In the genomic region with DNA sequence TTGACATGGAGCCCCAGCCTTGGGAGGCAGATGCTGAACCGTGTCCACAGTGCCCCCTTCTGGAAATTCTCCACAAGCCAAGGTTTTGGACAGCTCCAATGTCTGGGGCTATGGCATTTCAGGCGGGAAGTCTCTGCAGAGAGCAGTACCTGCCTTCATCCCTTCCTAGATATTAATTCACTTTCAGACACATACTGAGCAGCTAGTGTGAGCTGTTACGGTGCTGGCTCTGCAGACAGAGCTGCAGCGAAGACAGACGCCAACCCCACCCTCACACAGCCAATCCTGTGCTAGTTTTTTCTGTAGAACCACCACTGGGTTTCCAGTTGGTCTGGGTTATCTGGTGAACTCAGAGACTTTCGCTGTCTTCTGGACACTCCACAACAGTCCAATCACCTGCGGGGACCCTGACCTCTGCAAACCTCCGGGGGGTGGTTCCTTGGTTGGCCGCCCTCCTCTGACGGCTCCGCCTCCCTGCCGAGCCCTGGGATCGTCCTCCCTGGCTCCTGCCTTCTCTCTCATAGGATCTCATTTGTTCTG, we compare ENCODE assay signal across 8 cellular contexts. TPM values are rescaled to one million over a fixed set of nuclear protein-coding genes. Genes with fewer than 3 reads are reported as not detected.
DNase-seq lines count a peak whose midpoint lies in the region; ATAC-seq and TF ChIP-seq lines count a peak whose summit lies in the region.

No MANE protein-coding gene starts in this region.

- H3K9me3 ChIP-seq in OCI-LY1 (ENCODE audit: low read length) (no peaks in the 10 kb centered on the region), esophagus muscularis mucosa (no peaks in the 10 kb centered on the region)

- H3K4me2 ChIP-seq in OCI-LY1 (ENCODE audit: low read length): peak overlapping the region; percentile 10; the same call in 1 of the 2 replicates

- intact Hi-C loops in esophagus muscularis mucosa (cut with DNase I): no loop called here

- no peaks in the 10 kb centered on the region for H3K9me2 ChIP-seq in OCI-LY1 (ENCODE audit: low read depth, low read length)

- 21% methylated on average over 13 of the region's 13 CpGs for WGBS in esophagus muscularis mucosa

- H3K4me1 Mint-ChIP-seq in HFFc6 (ENCODE audit: low read depth): peaks cover 6% of the 10 kb centered on the region; the same call in 1 of the 2 replicates
- peaks cover 7 to 10% (median 8%) of the 10 kb centered on the region in 3 donors for H3K4me1 Mint-ChIP-seq in naive B cell

- DNase-seq in HFFc6 (peak; percentile 39), activated T-cell treated with anti-CD3 and anti-CD28 coated beads for 1 hour (ENCODE audit: low read depth) (peak; percentile 60), esophagus muscularis mucosa (ENCODE audit: extremely low spot score) (no peak), naive B cell (peak; percentile 61), substantia nigra (lab: John Stamatoyannopoulos, UW) (peak in 39 of 49 donors; percentile 6 to 74 (median 44))

- no peaks in the 10 kb centered on the region for H3K36me3 Mint-ChIP-seq in HFFc6 (ENCODE audit: low read depth)
- no peaks in the 10 kb centered on the region for H3K36me3 Mint-ChIP-seq in naive B cell

- ATAC-seq in naive B cell (ENCODE audit: low read depth in 2 of 2): peak; percentile 92 to 96
- no peak for ATAC-seq in GM21529 (IDR thresholded peaks at IDR 0.05; ENCODE audit: unreplicated experiment)

- peak overlapping the region; percentile 15 for H3K27ac ChIP-seq in C4-2B
- H3K27ac ChIP-seq in OCI-LY1 (ENCODE audit: low read depth, low read length, poor library complexity, severe bottlenecking): no peak overlapping the region
- no peak overlapping the region for H3K27ac ChIP-seq in esophagus muscularis mucosa (replicated peaks in 1 of 4)
- H3K27ac ChIP-seq in substantia nigra (ENCODE audit: low read depth, low read length, poor library complexity, severe bottlenecking): no peak overlapping the region

- H4K20me1 ChIP-seq in OCI-LY1 (ENCODE audit: insufficient read depth, low read length): no peaks in the 10 kb centered on the region

- H3K4me1 ChIP-seq in OCI-LY1 (ENCODE audit: insufficient read depth, low read length, severe bottlenecking): peaks cover 11% of the 10 kb centered on the region
- H3K4me1 ChIP-seq in esophagus muscularis mucosa: peaks cover 0 to 5% (median 0%) of the 10 kb centered on the region in 4 donors

- H3K9me3 Mint-ChIP-seq in HFFc6: no peaks in the 10 kb centered on the region
- H3K9me3 Mint-ChIP-seq in naive B cell: no peaks in the 10 kb centered on the region

- peaks cover 8% of the 10 kb centered on the region for H3K27me3 Mint-ChIP-seq in HFFc6 (ENCODE audit: insufficient read depth)
- no peaks in the 10 kb centered on the region for H3K27me3 Mint-ChIP-seq in naive B cell

- H3K36me3 ChIP-seq in OCI-LY1 (ENCODE audit: insufficient read depth, low read length) (peaks cover 4% of the 10 kb centered on the region; the same call in 1 of the 2 replicates), esophagus muscularis mucosa (peaks cover 10 to 16% (median 13%) of the 10 kb centered on the region in 4 donors)

- no peaks in the 10 kb centered on the region for H3F3A ChIP-seq in OCI-LY1 (ENCODE audit: insufficient read depth, low read length)

- no peak overlapping the region for H3K4me3 Mint-ChIP-seq in HFFc6
- no peak overlapping the region for H3K4me3 Mint-ChIP-seq in naive B cell

- TF ChIP-seq EP300 in esophagus muscularis mucosa (IDR thresholded peaks at IDR 0.05): no peak

- H3K9ac ChIP-seq in OCI-LY1 (ENCODE audit: low read length): no peak overlapping the region

- H3K27me3 ChIP-seq in OCI-LY1 (ENCODE audit: insufficient read depth, low read length) (no peaks in the 10 kb centered on the region), esophagus muscularis mucosa (peaks cover 0 to 11% (median 0%) of the 10 kb centered on the region in 4 donors)

- H3K4me3 ChIP-seq in OCI-LY1 (ENCODE audit: low read depth, low read length, poor library complexity, severe bottlenecking) (no peak overlapping the region), esophagus muscularis mucosa (no peak overlapping the region)

- TF ChIP-seq POLR2A in esophagus muscularis mucosa (IDR thresholded peaks at IDR 0.05; ENCODE audit: low read depth): no peak

- TF ChIP-seq CTCF in C4-2B (conservative IDR thresholded peaks at IDR 0.05): peak; percentile 85
- TF ChIP-seq CTCF in HFFc6 (IDR thresholded peaks at IDR 0.05): peak; percentile 81
- TF ChIP-seq CTCF in OCI-LY1 (IDR thresholded peaks at IDR 0.05; ENCODE audit: low read length): peak; percentile 76
- TF ChIP-seq CTCF in esophagus muscularis mucosa (IDR thresholded peaks at IDR 0.05): peak in 2 of 3 experiments; percentile 36 to 62

- no peak overlapping the region for H2AFZ ChIP-seq in OCI-LY1 (ENCODE audit: low read length)

- H3K79me2 ChIP-seq in OCI-LY1 (ENCODE audit: insufficient read depth, low read length): no peaks in the 10 kb centered on the region

- H3K27ac Mint-ChIP-seq in HFFc6 (no peak overlapping the region), naive B cell (peak overlapping the region in 2 of 6 donors; percentile 42 to 73)

RNA-seq across cellular contexts. Expression of gene LMF2, which starts 9.1 kb away (rescaled TPM):
- 100 to 1,000 TPM; 110 to 133 (median 118) TPM for total RNA-seq in HFFc6 (2021; fragmentation: NEBNext Ultra II Directional; extraction: Animal tissue kit (Norgen Biotek cat#: 25700))
- 10 to 100 TPM; 34.9 to 67.1 (median 46.8) TPM for total RNA-seq in esophagus muscularis mucosa
- polyA plus RNA-seq in naive B cell (ENCODE audit: low read depth in 6 of 6): 10 to 100 TPM in 3 of 6 donors, 1 to 10 TPM in 3; 6.4 to 20.9 (median 10.1) TPM

RNA-seq across cellular contexts. Expression of gene NCAPH2, which starts 9.6 kb away (rescaled TPM):
- total RNA-seq in HFFc6 (2021; fragmentation: NEBNext Ultra II Directional; extraction: Animal tissue kit (Norgen Biotek cat#: 25700)): 10 to 100 TPM; 31.7 to 54.1 (median 50.0) TPM
- total RNA-seq in esophagus muscularis mucosa: 10 to 100 TPM; 30.3 to 44.6 (median 41.7) TPM
- polyA plus RNA-seq in naive B cell (ENCODE audit: low read depth in 6 of 6): 10 to 100 TPM; 33.9 to 43.3 (median 37.6) TPM

RNA-seq across cellular contexts. Expression of gene MIOX, which starts 11.7 kb away (rescaled TPM):
- total RNA-seq in HFFc6 (2021; fragmentation: NEBNext Ultra II Directional; extraction: Animal tissue kit (Norgen Biotek cat#: 25700)): not detected
- not detected for total RNA-seq in esophagus muscularis mucosa
- polyA plus RNA-seq in naive B cell (ENCODE audit: low read depth in 6 of 6): not detected

RNA-seq across cellular contexts. Expression of gene ADM2, which starts 17.0 kb away (rescaled TPM):
- total RNA-seq in HFFc6 (2021; fragmentation: NEBNext Ultra II Directional; extraction: Animal tissue kit (Norgen Biotek cat#: 25700)): 1 to 10 TPM in 5 of 6 experiments, under 1 TPM in 1; 0.91 to 3.4 (median 1.2) TPM
- total RNA-seq in esophagus muscularis mucosa: under 1 TPM in 1 of 4 donors, not detected in 3; under 0.01 TPM
- under 1 TPM in 3 of 6 donors, not detected in 3; 0.08 to 0.86 (median 0.20) TPM for polyA plus RNA-seq in naive B cell (ENCODE audit: low read depth in 6 of 6)

RNA-seq across cellular contexts. Expression of gene SBF1, which starts 23.6 kb away (rescaled TPM):
- 10 to 100 TPM; 63.9 to 76.7 (median 71.2) TPM for total RNA-seq in HFFc6 (2021; fragmentation: NEBNext Ultra II Directional; extraction: Animal tissue kit (Norgen Biotek cat#: 25700))
- 100 to 1,000 TPM in 2 of 4 donors, 10 to 100 TPM in 2; 56.1 to 121 (median 86.9) TPM for total RNA-seq in esophagus muscularis mucosa
- 10 to 100 TPM in 4 of 6 donors, 1 to 10 TPM in 2; 6.9 to 26.6 (median 11.4) TPM for polyA plus RNA-seq in naive B cell (ENCODE audit: low read depth in 6 of 6)
